In genomic region chr12:1936406-1937320, GRCh38 we compare ENCODE assay signal across 9 cellular contexts. TPM values are rescaled to one million over a fixed set of nuclear protein-coding genes. Genes with fewer than 3 reads are reported as not detected.
DNase-seq lines count a peak whose midpoint lies in the region; ATAC-seq, FAIRE-seq and TF ChIP-seq lines count a peak whose summit lies in the region.
"Had no signal": no experiment of that assay in that cellular context is flagged by ENCODE, and none has a peak within 500 bp of the region (broad histone marks: within the 10 kb centered on the region; RNA-seq: fewer than 3 reads in every experiment).

No MANE protein-coding gene starts in this region.

- H3K4me3 ChIP-seq in bronchial epithelial cell (ENCODE audit: low read depth, low read length) (no peak overlapping the region), HepG2 (replicated peaks in 1 of 3; ENCODE audit: insufficient read depth in 1 of 3, low read depth in 2 of 3, low read length in 3 of 3) (no peak overlapping the region)

- H3K4me1 ChIP-seq in HepG2 (ENCODE audit: insufficient read depth, low read length) = peaks cover 10% of the 10 kb centered on the region

- intact Hi-C loops in HepG2 (cut with micrococcal nuclease; ENCODE audit: unreplicated experiment) = no loop called here

- no peak for ATAC-seq in HepG2
- ATAC-seq in GM18867 (IDR thresholded peaks at IDR 0.05; ENCODE audit: unreplicated experiment) = no peak
- no peak for ATAC-seq in HG03457 (IDR thresholded peaks at IDR 0.05; ENCODE audit: unreplicated experiment)

- CTCF ChIA-PET in HepG2 (lab: Yijun Ruan, JAX; ENCODE audit: low intra/inter-chr PET ratio, low total read pairs) = interaction anchor here (4.4 kb wide), 1 partner anchor 141 kb away, joined by 88 read pairs; no protein-coding TSS in a partner anchor

- H3K9ac ChIP-seq in HepG2 (ENCODE audit: insufficient read depth, low read depth, low read length) = no peak overlapping the region

- H3K9me3 ChIP-seq in HepG2 (ENCODE audit: low read length) = no peaks in the 10 kb centered on the region

- no peaks in the 10 kb centered on the region for H3K79me2 ChIP-seq in HepG2 (ENCODE audit: insufficient read depth, low read length)

- no TSS peak for BruUV-seq in HepG2 (replicated peaks; lab: Mats Ljungman, UMichigan)

- no peak overlapping the region for H3K27ac ChIP-seq in HepG2 (ENCODE audit: extremely low read length, insufficient read depth, low read length)

- H3K27me3 ChIP-seq in bronchial epithelial cell (ENCODE audit: control insufficient read depth, insufficient read depth, low read length) (no peaks in the 10 kb centered on the region), HepG2 (ENCODE audit: control insufficient read depth in 1 of 2, insufficient read depth in 2 of 2, low read length in 2 of 2) (no peaks in the 10 kb centered on the region; a peak in 1 of 5 replicates)

- TF ChIP-seq CTCF in bronchial epithelial cell (IDR thresholded peaks at IDR 0.05; ENCODE audit: insufficient read depth, low read length, severe bottlenecking) = no peak
- no peak for TF ChIP-seq CTCF in HepG2 (CRISPR knock-in tag; IDR thresholded peaks at IDR 0.05)

- FAIRE-seq in bronchial epithelial cell (lab: Jason Lieb, UNC) = no peak
- FAIRE-seq in HepG2 (lab: Jason Lieb, UNC) = no peak

- WGBS in HepG2 (ENCODE audit: low lambda C conversion rate) = 90% methylated on average over 15 of the region's 25 CpGs

- no peak overlapping the region for H2AFZ ChIP-seq in HepG2 (ENCODE audit: low read length)

- POLR2A ChIA-PET in HepG2 (lab: Yijun Ruan, JAX) = no interaction called here

- H3K4me2 ChIP-seq in HepG2 (ENCODE audit: low read depth, low read length) = no peak overlapping the region

- in situ Hi-C loops in HepG2 (cut with HindIII; ENCODE audit: extremely low pct_ligation_motif_present, low pct_unique_long_range_greater_than_20kb) = loop anchor here (5.0 kb wide), 2 partner anchors 144 to 289 kb away; no protein-coding TSS in a partner anchor

- DNase-seq in NCI-H748 (lab: John Stamatoyannopoulos, UW; ENCODE audit: unreplicated experiment) = peak; percentile 22
- no peak for DNase-seq in NCI-H748 treated with DMSO at 0.1 percent for 48 hours (lab: John Stamatoyannopoulos, UW)
- DNase-seq in bronchial epithelial cell (ENCODE audit: low read depth) = peak; percentile 72
- no peak for DNase-seq in HepG2 (ENCODE audit: low spot score)
- peak; percentile 70 for DNase-seq in ureter (ENCODE audit: low spot score)
- no peak for DNase-seq in GF-D8 (lab: John Stamatoyannopoulos, UW)
- DNase-seq: CD4-positive, CD25-positive, alpha-beta regulatory T cell had no signal

- TF ChIP-seq EP300 in HepG2 (IDR thresholded peaks at IDR 0.05; ENCODE audit: low read depth in 2 of 2, low read length in 2 of 2) (no peak), HepG2 (CRISPR knock-in tag; IDR thresholded peaks at IDR 0.05; ENCODE audit: borderline replicate concordance) (no peak)

- no peaks in the 10 kb centered on the region for H4K20me1 ChIP-seq in HepG2 (ENCODE audit: insufficient read depth, low read length)

- TF ChIP-seq POLR2A in HepG2 (IDR thresholded peaks at IDR 0.05; ENCODE audit: insufficient read depth in 1 of 2, low read depth in 2 of 2, low read length in 2 of 2) = no peak

- no peaks in the 10 kb centered on the region for H3K36me3 ChIP-seq in bronchial epithelial cell (ENCODE audit: control insufficient read depth, insufficient read depth, low read length)
- H3K36me3 ChIP-seq in HepG2 (replicated peaks in 1 of 2; ENCODE audit: control insufficient read depth in 1 of 2, insufficient read depth in 2 of 2, low read length in 2 of 2) = peaks cover 4 to 13% of the 10 kb centered on the region in 2 experiments; a peak in 3 of 5 replicates

- no peak for TF ChIP-seq RAD21 in HepG2 (CRISPR knock-in tag; IDR thresholded peaks at IDR 0.05)

TF ChIP-seq in HepG2, 621 proteins besides CTCF, POLR2A, EP300 and RAD21:
- peak; percentile 62; the same call in 1 of the 2 replicates for TF ChIP-seq ZBTB33 (CRISPR knock-in tag; IDR thresholded peaks at IDR 0.05)
- no peak for TF ChIP-seq HOXA7 (CRISPR knock-in tag; IDR thresholded peaks at IDR 0.05)

RNA-seq across cellular contexts. Expression of gene CACNA2D4, which starts 18.2 kb away (rescaled TPM):
- 0.13 TPM in 1 of 2 replicates, not detected in the other for total RNA-seq in bronchial epithelial cell
- 7.2 and 14.2 TPM in 2 replicates for total RNA-seq in HepG2 (2016; rRNA removed; fragmentation: Illumina TruSeq; extraction: Trizol)
- total RNA-seq in HepG2 (2016; cell fraction: cytosol; rRNA removed; fragmentation: Illumina TruSeq; extraction: Trizol; ENCODE audit: low read depth) = 8.0 and 8.7 TPM in 2 replicates
- 8.0 and 14.5 TPM in 2 replicates for total RNA-seq in HepG2 (2016; cell fraction: insoluble cytoplasmic fraction; rRNA removed; fragmentation: Illumina TruSeq; extraction: Trizol)
- 14.1 and 16.1 TPM in 2 replicates for total RNA-seq in HepG2 (2016; cell fraction: membrane; rRNA removed; fragmentation: Illumina TruSeq; extraction: Trizol)
- 15.5 and 18.8 TPM in 2 replicates for total RNA-seq in HepG2 (2016; cell fraction: nucleus; rRNA removed; fragmentation: Illumina TruSeq; extraction: Trizol)
- polyA plus RNA-seq in HepG2 (2011; rRNA removed) = 136 and 160 TPM in 2 replicates
- 115 and 149 TPM in 2 replicates for polyA plus RNA-seq in HepG2 (2011; cell fraction: cytosol; rRNA removed)
- 402 and 439 TPM in 2 replicates for polyA plus RNA-seq in HepG2 (2011; cell fraction: nucleus; rRNA removed)
- 73.6 and 103 TPM in 2 replicates for polyA plus RNA-seq in HepG2 (2012)
- 7.6 and 9.3 TPM in 2 replicates for polyA plus RNA-seq in HepG2 (2016; cell fraction: cytosol; fragmentation: Illumina TruSeq; extraction: Trizol; ENCODE audit: low read depth)
- polyA plus RNA-seq in HepG2 (2016; cell fraction: insoluble cytoplasmic fraction; fragmentation: Illumina TruSeq; extraction: Trizol; ENCODE audit: low read depth) = 10.4 and 11.5 TPM in 2 replicates
- polyA plus RNA-seq in HepG2 (2016; cell fraction: membrane; fragmentation: Illumina TruSeq; extraction: Trizol; ENCODE audit: low read depth) = 13.7 and 16.7 TPM in 2 replicates
- polyA plus RNA-seq in HepG2 (2016; cell fraction: nucleus; fragmentation: Illumina TruSeq; extraction: Trizol; ENCODE audit: insufficient read depth, low read depth) = 27.6 and 41.2 TPM in 2 replicates
- polyA minus RNA-seq in HepG2 (2011; rRNA and poly(A)+ RNA removed; ENCODE audit: low replicate concordance) = 202 TPM in 1 of 2 replicates, not detected in the other
- polyA minus RNA-seq in HepG2 (2011; cell fraction: cytosol; rRNA and poly(A)+ RNA removed) = 42.4 and 44.5 TPM in 2 replicates
- polyA minus RNA-seq in HepG2 (2011; cell fraction: nucleus; rRNA and poly(A)+ RNA removed) = 135 and 155 TPM in 2 replicates
- total RNA-seq in ureter = 3.4 TPM

Comparison
In these comparisons a context has a peak if more than half of its experiments do, and no peak if none do; other contexts are left out.
1. DNase-seq: peak in NCI-H748 (single experiment), bronchial epithelial cell (single experiment) and ureter (single experiment); none in NCI-H748 treated with DMSO at 0.1 percent for 48 hours (single experiment), HepG2 (single experiment) and GF-D8 (single experiment).